ENCODE assay signal across 16 cellular contexts in the genomic region with DNA sequence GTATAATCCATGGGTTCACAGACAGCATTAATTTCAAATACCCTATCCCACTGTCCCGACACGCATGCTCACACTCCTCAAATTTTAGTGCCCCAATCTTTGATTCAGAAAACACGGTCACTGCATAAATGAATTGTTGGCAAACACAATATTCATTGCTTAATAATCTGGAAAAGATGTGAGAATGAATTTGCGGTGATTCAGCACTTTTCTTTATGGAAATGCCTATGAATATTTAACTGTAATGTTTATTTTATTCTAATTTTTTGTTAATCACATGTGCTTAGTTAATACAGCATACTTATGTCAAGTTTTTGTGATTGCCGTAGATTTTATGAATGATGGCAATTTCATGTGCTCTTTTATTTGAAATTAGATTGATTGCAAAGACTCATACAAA. TPM values are rescaled to one million over a fixed set of nuclear protein-coding genes. Genes with fewer than 3 reads are reported as not detected.
A peak's percentile ranks its signal among the peaks of the same experiment; 100 is the strongest.
DNase-seq lines count a peak whose midpoint lies in the region; FAIRE-seq and TF ChIP-seq lines count a peak whose summit lies in the region.
"Had no signal": no experiment of that assay in that cellular context is flagged by ENCODE, and none has a peak within 500 bp of the region (broad histone marks: within the 10 kb centered on the region; RNA-seq: fewer than 3 reads in every experiment).

No MANE protein-coding gene starts in this region.

- H2AFZ ChIP-seq in GM23248: no peak overlapping the region

- H3K9me3 ChIP-seq in A673 (ENCODE audit: low read depth, low read length, poor library complexity, severe bottlenecking) (no peaks in the 10 kb centered on the region), GM23248 (ENCODE audit: low read depth) (no peaks in the 10 kb centered on the region)
- H3K9me3 ChIP-seq: BLaER1 had no signal

- H3K27ac ChIP-seq in A673 (ENCODE audit: low read depth, low read length, poor library complexity, severe bottlenecking) (peak overlapping the region; percentile 4), GM23248 (no peak overlapping the region)
- H3K27ac ChIP-seq: BLaER1, KMS-11 had no signal

- H3K36me3 ChIP-seq in A673 (ENCODE audit: insufficient read depth, low read length, poor library complexity, severe bottlenecking): peaks cover 77% of the 10 kb centered on the region
- H3K36me3 ChIP-seq in GM23248 (ENCODE audit: low read depth): 0 out of 2 replicates have a peak, but pooled peaks cover 3% of the 10 kb centered on the region

- peaks cover 12% of the 10 kb centered on the region for H3K4me1 Mint-ChIP-seq in chondrocyte (ENCODE audit: low read depth)

- CTCF ChIA-PET in A673 (lab: Charles Lee): no interaction called here

- BruUV-seq in A673 (replicated peaks; lab: Mats Ljungman, UMichigan): no TSS peak

- no peaks in the 10 kb centered on the region for H3K9me2 ChIP-seq in GM23248 (ENCODE audit: insufficient read depth)

- H3K27me3 ChIP-seq in A673 (replicated peaks; ENCODE audit: insufficient read depth, low read depth, low read length, poor library complexity) (no peaks in the 10 kb centered on the region), GM23248 (replicated peaks; ENCODE audit: insufficient read depth) (no peaks in the 10 kb centered on the region)
- H3K27me3 ChIP-seq: BLaER1 had no signal

- no peak overlapping the region for H3K4me3 ChIP-seq in A673 (ENCODE audit: low read depth, low read length, poor library complexity, severe bottlenecking)
- H3K4me3 ChIP-seq in GM23248: no peak overlapping the region
- no peak overlapping the region for H3K4me3 ChIP-seq in fibroblast of pulmonary artery (replicated peaks; ENCODE audit: low read depth, low read length)
- H3K4me3 ChIP-seq: BLaER1 had no signal

- H3K27ac Mint-ChIP-seq in chondrocyte (ENCODE audit: unreplicated experiment): peak overlapping the region; percentile 41
- H3K27ac Mint-ChIP-seq: CD4-positive, alpha-beta memory T cell; H9 had no signal

- no peak overlapping the region for H3K9ac ChIP-seq in GM23248
- H3K9ac ChIP-seq: BLaER1, KMS-11 had no signal

- H4K20me1 ChIP-seq in GM23248 (ENCODE audit: insufficient read depth): no peaks in the 10 kb centered on the region

- H3F3A ChIP-seq in GM23248 (ENCODE audit: insufficient read depth): no peaks in the 10 kb centered on the region

- H3K4me2 ChIP-seq in GM23248 (ENCODE audit: unreplicated experiment): no peak overlapping the region
- H3K4me2 ChIP-seq: BLaER1, KMS-11 had no signal

- in situ Hi-C loops in GM23248 (cut with MboI): no loop called here
- in situ Hi-C loops in GM13977 (cut with MboI; ENCODE audit: low pct_unique_long_range_greater_than_20kb, low sequenced_read_pairs, unreplicated experiment): no loop called here

- H3K79me2 ChIP-seq in GM23248 (ENCODE audit: insufficient read depth): no peaks in the 10 kb centered on the region

- 43 to 44% methylated on average over 5 of the region's 5 CpGs for WGBS in GM23248 (ENCODE audit: low coverage in 1 of 2, low lambda C conversion rate in 2 of 2, missing lambda C conversion rate in 2 of 2), 2 experiments

- POLR2A ChIA-PET in A673 (lab: Charles Lee; ENCODE audit: low non-redundant PET): no interaction called here

- no peak for DNase-seq in A673 (ENCODE audit: low spot score)
- DNase-seq in GM23248: peak; percentile 26
- DNase-seq in chondrocyte (ENCODE audit: low spot score): no peak
- DNase-seq in fibroblast of pulmonary artery (ENCODE audit: low read depth): peak; percentile 8
- no peak for DNase-seq in urothelium cell line (ENCODE audit: low spot score)
- no peak for DNase-seq in GM13977 (ENCODE audit: low spot score)
- DNase-seq in SW480 (ENCODE audit: low spot score): no peak
- DNase-seq: Calu3; CD4-positive, alpha-beta memory T cell; DMS79 treated with DMSO at 0.1 percent for 48 hours; GOT3; H9 had no signal

- no peaks in the 10 kb centered on the region for H3K27me3 Mint-ChIP-seq in chondrocyte (ENCODE audit: low read depth)
- H3K27me3 Mint-ChIP-seq: CD4-positive, alpha-beta memory T cell had no signal

- H3K4me1 ChIP-seq in A673 (ENCODE audit: insufficient read depth, low read length, poor library complexity, severe bottlenecking) (peaks cover 5% of the 10 kb centered on the region), GM23248 (ENCODE audit: insufficient read depth) (no peaks in the 10 kb centered on the region)
- H3K4me1 ChIP-seq: BLaER1 had no signal

- TF ChIP-seq CTCF in A673 (conservative IDR thresholded peaks at IDR 0.05; ENCODE audit: low read depth, low read length) (no peak), chondrocyte (IDR thresholded peaks at IDR 0.05) (no peak), fibroblast of pulmonary artery (IDR thresholded peaks at IDR 0.05; ENCODE audit: low read length, missing control alignments) (no peak), GM13977 (IDR thresholded peaks at IDR 0.05; ENCODE audit: extremely low read depth, insufficient read depth, missing control alignments) (no peak)

- peaks cover 12% of the 10 kb centered on the region for H3K36me3 Mint-ChIP-seq in chondrocyte (ENCODE audit: low read depth)
- H3K36me3 Mint-ChIP-seq: CD4-positive, alpha-beta memory T cell had no signal

- intact Hi-C loops in A673 (cut with micrococcal nuclease; ENCODE audit: unreplicated experiment): no loop called here

- H3K4me3 Mint-ChIP-seq in chondrocyte (ENCODE audit: unreplicated experiment): no peak overlapping the region
- H3K4me3 Mint-ChIP-seq: CD14-positive monocyte; CD4-positive, alpha-beta memory T cell; H9 had no signal

- FAIRE-seq in urothelium cell line (lab: Jason Lieb, UNC): no peak
- FAIRE-seq: GM12891 had no signal

- H3K9me3 Mint-ChIP-seq in chondrocyte (ENCODE audit: low read depth): no peaks in the 10 kb centered on the region
- H3K9me3 Mint-ChIP-seq: CD14-positive monocyte; CD4-positive, alpha-beta memory T cell; H9 had no signal

RNA-seq across cellular contexts. Expression of a gene that starts 35.0 kb away (rescaled TPM):
- total RNA-seq in A673 (2021): 301 and 326 TPM in 2 replicates
- total RNA-seq in GM23248 (2014; rRNA removed; shearing (Covaris generic)): 9.2 and 14.7 TPM in 2 replicates
- polyA plus RNA-seq in GM23248 (2016; fragmentation: Nextera tagmentation; extraction: Ambion mirVana): 11.4 and 11.7 TPM in 2 replicates
- total RNA-seq in chondrocyte: 22.9 to 25.9 TPM (median 25.9 TPM) in 3 replicates

RNA-seq across cellular contexts. Expression of a gene that starts 45.0 kb away (rescaled TPM):
- total RNA-seq in A673 (2021): 4.3 and 5.7 TPM in 2 replicates
- 5.7 and 7.1 TPM in 2 replicates for total RNA-seq in GM23248 (2014; rRNA removed; shearing (Covaris generic))
- 8.1 and 10.3 TPM in 2 replicates for polyA plus RNA-seq in GM23248 (2016; fragmentation: Nextera tagmentation; extraction: Ambion mirVana)
- 10.0 to 10.8 TPM (median 10.3 TPM) in 3 replicates for total RNA-seq in chondrocyte

RNA-seq across cellular contexts. Expression of a gene that starts 58.9 kb away (rescaled TPM):
- total RNA-seq in A673 (2021) (36.5 and 46.3 TPM in 2 replicates), chondrocyte (9.4 to 11.9 TPM (median 9.4 TPM) in 3 replicates)
- total RNA-seq in GM23248 (2014; rRNA removed; shearing (Covaris generic)): 6.4 and 8.1 TPM in 2 replicates
- polyA plus RNA-seq in GM23248 (2016; fragmentation: Nextera tagmentation; extraction: Ambion mirVana): 3.9 and 4.0 TPM in 2 replicates

Comparison
In these comparisons a context has a peak if more than half of its experiments do, and no peak if none do; other contexts are left out.
1. DNase-seq: peak in GM23248 (single experiment) and fibroblast of pulmonary artery (single experiment); none in A673 (single experiment), chondrocyte (single experiment), urothelium cell line (single experiment), GM13977 (single experiment) and SW480 (single experiment).
2. RNA of a gene that starts 35.0 kb away (total RNA-seq): 301 to 326 TPM in A673; 22.9 to 25.9 TPM in chondrocyte and 9.2 to 14.7 TPM in GM23248; every median in the first group is over 10 times any median in the second.